35 cellular contexts compared by ENCODE assay signal in the genomic region with DNA sequence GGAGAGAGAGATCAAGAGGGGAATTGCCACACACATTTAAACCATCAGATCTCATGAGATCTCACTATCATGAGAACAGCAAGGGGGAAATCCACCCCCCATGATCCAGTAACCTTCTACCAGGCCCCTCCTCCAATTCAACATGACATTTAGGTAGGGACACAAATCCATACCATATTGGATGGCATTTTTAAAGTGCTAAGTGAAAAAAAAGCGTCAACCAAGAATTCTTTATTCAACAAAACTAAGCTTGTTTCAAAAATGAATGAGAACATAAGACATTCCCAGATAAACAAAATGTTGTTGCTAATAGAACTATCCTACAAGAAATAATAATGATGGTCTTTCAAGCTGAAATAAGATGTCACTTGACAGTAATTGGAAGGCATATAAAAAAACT.
"Had no signal": no experiment of that assay in that cellular context is flagged by ENCODE, and none has a peak within 500 bp of the region (broad histone marks: within the 10 kb centered on the region; RNA-seq: fewer than 3 reads in every experiment).

No MANE protein-coding gene starts in this region.

- H3K27ac Mint-ChIP-seq: activated B cell treated with CpG ODN at 0.5 μM for 24 hours; activated CD4-positive, alpha-beta memory T cell treated with anti-CD3 and anti-CD28 coated beads for 36 hours; activated CD4-positive, alpha-beta T cell treated with anti-CD3 and anti-CD28 coated beads, Interleukin-2, amount 10 ng/mL, durations not matched to agents 24 days and 14 days; activated CD8-positive, alpha-beta T cell treated with anti-CD3 and anti-CD28 coated beads for 36 hours; activated naive CD4-positive, alpha-beta T cell treated with anti-CD3 and anti-CD28 coated beads for 36 hours; activated naive CD4-positive, alpha-beta T cell treated with anti-CD3 and anti-CD28 coated beads, Interleukin-2, amount 50 U/mL, for 72 hours; activated naive CD8-positive, alpha-beta T cell treated with anti-CD3 and anti-CD28 coated beads for 36 hours; activated T-cell treated with anti-CD3 and anti-CD28 coated beads, Interleukin-2, amount 50 U/mL, for 72 hours; activated T-helper 1 cell treated with anti-CD3 and anti-CD28 coated beads, Interleukin-12 subunit alpha, Interleukin-12 subunit beta, Interleukin-2, Interleukin-4 antibody, amounts not matched to agents 30 ng/mL and 10 ng/mL and 1 ng/mL, durations not matched to agents 14 hours and 24 hours and 36 hours; activated T-helper 17 cell treated with anti-CD3 and anti-CD28 coated beads, Interleukin-2, amount 50 U/mL, for 72 hours; brain; T-helper 2 cell treated with Interferon-gamma antibody and Interleukin-4, amounts not matched to agents 5 μg/mL and 100 μg/mL, for 36 hours had no signal

- H3K27me3 ChIP-seq: ascending aorta, cardiac muscle cell had no signal

- H3K9me3 ChIP-seq: ascending aorta had no signal

- H3K4me3 ChIP-seq: ascending aorta, cardiac muscle cell had no signal

- H3K36me3 Mint-ChIP-seq: activated CD4-positive, alpha-beta memory T cell treated with anti-CD3 and anti-CD28 coated beads for 36 hours; activated naive CD8-positive, alpha-beta T cell treated with anti-CD3 and anti-CD28 coated beads for 36 hours; brain had no signal

- H3K4me1 Mint-ChIP-seq: activated B cell treated with CpG ODN at 0.5 μM for 24 hours; activated CD4-positive, alpha-beta T cell treated with anti-CD3 and anti-CD28 coated beads, Interleukin-2, amount 10 ng/mL, durations not matched to agents 24 days and 14 days; activated naive CD8-positive, alpha-beta T cell treated with anti-CD3 and anti-CD28 coated beads for 36 hours; activated T-helper 17 cell treated with anti-CD3 and anti-CD28 coated beads, Interleukin-2, amount 50 U/mL, for 72 hours; central memory CD8-positive, alpha-beta T cell had no signal

- H3K27ac ChIP-seq: ascending aorta, cardiac muscle cell, VCaP had no signal

- ATAC-seq: activated CD8-positive, alpha-beta T cell treated with anti-CD3 and anti-CD28 coated beads for 36 hours; activated naive CD4-positive, alpha-beta T cell treated with anti-CD3 and anti-CD28 coated beads, Interleukin-2, amount 50 U/mL, for 72 hours; activated T-cell treated with anti-CD3 and anti-CD28 coated beads, Interleukin-2, amount 50 U/mL, for 4 hours; activated T-cell treated with anti-CD3 and anti-CD28 coated beads, Interleukin-2, amount 50 U/mL, for 72 hours; activated T-helper 17 cell treated with anti-CD3 and anti-CD28 coated beads, Interleukin-2, amount 50 U/mL, for 72 hours had no signal

- FAIRE-seq: bronchial epithelial cell had no signal

- H3K36me3 ChIP-seq: ascending aorta, cardiac muscle cell had no signal

- H3K4me3 Mint-ChIP-seq: activated B cell treated with CpG ODN at 0.5 μM for 24 hours; activated CD4-positive, alpha-beta memory T cell treated with anti-CD3 and anti-CD28 coated beads for 36 hours; activated CD4-positive, alpha-beta T cell treated with anti-CD3 and anti-CD28 coated beads, Interleukin-2, amount 10 ng/mL, durations not matched to agents 24 days and 14 days; activated CD8-positive, alpha-beta T cell treated with anti-CD3 and anti-CD28 coated beads for 36 hours; activated naive CD4-positive, alpha-beta T cell treated with anti-CD3 and anti-CD28 coated beads for 36 hours; activated naive CD8-positive, alpha-beta T cell treated with anti-CD3 and anti-CD28 coated beads for 36 hours; activated T-cell treated with anti-CD3 and anti-CD28 coated beads, Interleukin-2, amount 50 U/mL, for 4 hours; activated T-cell treated with anti-CD3 and anti-CD28 coated beads, Interleukin-2, amount 50 U/mL, for 72 hours; activated T-helper 1 cell treated with anti-CD3 and anti-CD28 coated beads, Interleukin-12 subunit alpha, Interleukin-12 subunit beta, Interleukin-2, Interleukin-4 antibody, amounts not matched to agents 30 ng/mL and 10 ng/mL and 1 ng/mL, durations not matched to agents 14 hours and 24 hours and 36 hours; activated T-helper 17 cell treated with anti-CD3 and anti-CD28 coated beads, Interleukin-2, amount 50 U/mL, for 72 hours; brain; central memory CD8-positive, alpha-beta T cell; T-helper 2 cell treated with Interferon-gamma antibody and Interleukin-4, amounts not matched to agents 5 μg/mL and 100 μg/mL, for 36 hours had no signal

- DNase-seq: activated B cell treated with CpG ODN at 0.5 μM for 24 hours; activated CD4-positive, alpha-beta memory T cell treated with anti-CD3 and anti-CD28 coated beads for 36 hours; activated CD4-positive, alpha-beta T cell treated with anti-CD3 and anti-CD28 coated beads for 4 hours; activated CD4-positive, alpha-beta T cell treated with anti-CD3 and anti-CD28 coated beads, Interleukin-2, amount 10 ng/mL, durations not matched to agents 24 days and 14 days; activated CD4-positive, alpha-beta T cell treated with anti-CD3 and anti-CD28 coated beads, Interleukin-2, amount 50 U/mL, for 1 hour; activated CD4-positive, alpha-beta T cell treated with anti-CD3 and anti-CD28 coated beads, Interleukin-2, amount 50 U/mL, for 4 hours; activated CD4-positive, CD25-positive, alpha-beta regulatory T cell treated with anti-CD3 and anti-CD28 coated beads, Interleukin-2, amount 50 U/mL, for 72 hours; activated CD8-positive, alpha-beta memory T cell treated with anti-CD3 and anti-CD28 coated beads, Interleukin-2, amount 50 U/mL, for 4 hours; activated CD8-positive, alpha-beta T cell treated with anti-CD3 and anti-CD28 coated beads for 36 hours; activated effector memory CD4-positive, alpha-beta T cell treated with anti-CD3 and anti-CD28 coated beads, Interleukin-2, amount 50 U/mL, for 16 hours; activated gamma-delta T cell treated with Interleukin-2 at 50 U/mL for 16 hours; activated naive CD4-positive, alpha-beta T cell; activated naive CD4-positive, alpha-beta T cell treated with anti-CD3 and anti-CD28 coated beads for 36 hours; activated naive CD4-positive, alpha-beta T cell treated with anti-CD3 and anti-CD28 coated beads, Interleukin-2, amount 50 U/mL, for 16 hours; activated naive CD8-positive, alpha-beta T cell treated with anti-CD3 and anti-CD28 coated beads for 36 hours; activated T-cell treated with anti-CD3 and anti-CD28 coated beads for 4 hours; activated T-cell treated with anti-CD3 and anti-CD28 coated beads, Interleukin-2, amount 50 U/mL, for 1 hour; activated T-cell treated with anti-CD3 and anti-CD28 coated beads, Interleukin-2, amount 50 U/mL, for 4 hours; activated T-cell treated with anti-CD3 and anti-CD28 coated beads, Interleukin-2, amount 50 U/mL, for 72 hours; amygdala; anterior cingulate cortex; caudate nucleus; cerebellar nuclear complex; T-helper 2 cell; T-helper 9 cell had no signal

- H3K27me3 Mint-ChIP-seq: activated B cell treated with CpG ODN at 0.5 μM for 24 hours; activated CD4-positive, alpha-beta memory T cell treated with anti-CD3 and anti-CD28 coated beads for 36 hours; activated CD4-positive, alpha-beta T cell treated with anti-CD3 and anti-CD28 coated beads, Interleukin-2, amount 10 ng/mL, durations not matched to agents 24 days and 14 days; activated CD8-positive, alpha-beta T cell treated with anti-CD3 and anti-CD28 coated beads for 36 hours; activated naive CD8-positive, alpha-beta T cell treated with anti-CD3 and anti-CD28 coated beads for 36 hours; activated T-helper 17 cell treated with anti-CD3 and anti-CD28 coated beads, Interleukin-2, amount 50 U/mL, for 72 hours; brain; central memory CD8-positive, alpha-beta T cell had no signal

- H3K4me1 ChIP-seq: ascending aorta had no signal
